Comparison of ENCODE assay signal across 11 cellular contexts in genomic region chr3:55720614-55721013, GRCh38.
DNase-seq lines count a peak whose midpoint lies in the region; ATAC-seq and TF ChIP-seq lines count a peak whose summit lies in the region.
"Had no signal": no experiment of that assay in that cellular context is flagged by ENCODE, and none has a peak within 500 bp of the region (broad histone marks: within the 10 kb centered on the region; RNA-seq: fewer than 3 reads in every experiment).

No MANE protein-coding gene starts in this region.

- H3K9me3 Mint-ChIP-seq in activated naive CD8-positive, alpha-beta T cell treated with anti-CD3 and anti-CD28 coated beads, Interleukin-2, amount 50 U/mL, for 24 hours = no peaks in the 10 kb centered on the region
- H3K9me3 Mint-ChIP-seq: activated CD4-positive, alpha-beta memory T cell treated with anti-CD3 and anti-CD28 coated beads for 36 hours had no signal

- TF ChIP-seq CTCF in GM06990 (IDR thresholded peaks at IDR 0.05; ENCODE audit: insufficient read depth, low read length, poor library complexity, severe bottlenecking) (peak; percentile 50), astrocyte of the cerebellum (IDR thresholded peaks at IDR 0.05; ENCODE audit: low read depth, low read length, missing control alignments) (peak; percentile 48)

- H3K4me3 Mint-ChIP-seq in activated naive CD8-positive, alpha-beta T cell treated with anti-CD3 and anti-CD28 coated beads, Interleukin-2, amount 50 U/mL, for 24 hours = no peak overlapping the region
- H3K4me3 Mint-ChIP-seq: activated CD4-positive, alpha-beta memory T cell treated with anti-CD3 and anti-CD28 coated beads for 36 hours had no signal

- DNase-seq in GM06990 (ENCODE audit: extremely low read depth, insufficient read length) (no peak), astrocyte of the cerebellum (ENCODE audit: low read depth) (peak; percentile 53), medulla oblongata (ENCODE audit: extremely low spot score) (peak; percentile 27), dedifferentiated amniotic fluid mesenchymal stem cell (ENCODE audit: extremely low spot score) (no peak), ecto neural progenitor cell (ENCODE audit: low spot score) (no peak)
- DNase-seq in activated naive CD8-positive, alpha-beta T cell treated with anti-CD3 and anti-CD28 coated beads, Interleukin-2, amount 50 U/mL, for 24 hours = no peak
- DNase-seq: activated CD4-positive, alpha-beta memory T cell treated with anti-CD3 and anti-CD28 coated beads for 36 hours; NCI-H1092 treated with DMSO at 0.1 percent for 48 hours; ovary had no signal

- H3K4me3 ChIP-seq in GM06990 (replicated peaks; ENCODE audit: low read depth, low read length) = no peak overlapping the region
- no peak overlapping the region for H3K4me3 ChIP-seq in astrocyte of the cerebellum (ENCODE audit: low read depth, low read length)
- H3K4me3 ChIP-seq: ovary had no signal

- in situ Hi-C loops in astrocyte of the cerebellum (cut with HindIII; ENCODE audit: low sequenced_read_pairs) = no loop called here

- no peaks in the 10 kb centered on the region for H3K27me3 ChIP-seq in GM06990 (replicated peaks; ENCODE audit: control insufficient read depth, insufficient read depth, low read length)
- H3K27me3 ChIP-seq: ovary had no signal

- H3K4me1 Mint-ChIP-seq in activated naive CD8-positive, alpha-beta T cell treated with anti-CD3 and anti-CD28 coated beads, Interleukin-2, amount 50 U/mL, for 24 hours = no peaks in the 10 kb centered on the region

- no peaks in the 10 kb centered on the region for H3K36me3 ChIP-seq in GM06990 (ENCODE audit: control insufficient read depth, insufficient read depth, low read length)
- H3K36me3 ChIP-seq: ovary had no signal

- H3K36me3 Mint-ChIP-seq in activated naive CD8-positive, alpha-beta T cell treated with anti-CD3 and anti-CD28 coated beads, Interleukin-2, amount 50 U/mL, for 24 hours (ENCODE audit: low read depth) = no peaks in the 10 kb centered on the region
- H3K36me3 Mint-ChIP-seq: activated CD4-positive, alpha-beta memory T cell treated with anti-CD3 and anti-CD28 coated beads for 36 hours had no signal

- H3K27ac Mint-ChIP-seq in activated naive CD8-positive, alpha-beta T cell treated with anti-CD3 and anti-CD28 coated beads, Interleukin-2, amount 50 U/mL, for 24 hours = no peak overlapping the region
- H3K27ac Mint-ChIP-seq: activated CD4-positive, alpha-beta memory T cell treated with anti-CD3 and anti-CD28 coated beads for 36 hours had no signal

- peaks cover 12% of the 10 kb centered on the region for H3K27me3 Mint-ChIP-seq in activated naive CD8-positive, alpha-beta T cell treated with anti-CD3 and anti-CD28 coated beads, Interleukin-2, amount 50 U/mL, for 24 hours
- H3K27me3 Mint-ChIP-seq: activated CD4-positive, alpha-beta memory T cell treated with anti-CD3 and anti-CD28 coated beads for 36 hours had no signal

- ATAC-seq in HG02870 (IDR thresholded peaks at IDR 0.05; ENCODE audit: unreplicated experiment) (peak; percentile 43), HG03039 (IDR thresholded peaks at IDR 0.05; ENCODE audit: unreplicated experiment) (no peak)
- ATAC-seq in activated naive CD8-positive, alpha-beta T cell treated with anti-CD3 and anti-CD28 coated beads, Interleukin-2, amount 50 U/mL, for 24 hours = no peak

Comparison
In these comparisons a context has a peak if more than half of its experiments do, and no peak if none do; other contexts are left out.
1. DNase-seq: peak in astrocyte of the cerebellum (single experiment) and medulla oblongata (single experiment); none in GM06990 (single experiment), dedifferentiated amniotic fluid mesenchymal stem cell (single experiment), ecto neural progenitor cell (single experiment) and activated naive CD8-positive, alpha-beta T cell treated with anti-CD3 and anti-CD28 coated beads, Interleukin-2, amount 50 U/mL, for 24 hours (single experiment).